In the genomic region with DNA sequence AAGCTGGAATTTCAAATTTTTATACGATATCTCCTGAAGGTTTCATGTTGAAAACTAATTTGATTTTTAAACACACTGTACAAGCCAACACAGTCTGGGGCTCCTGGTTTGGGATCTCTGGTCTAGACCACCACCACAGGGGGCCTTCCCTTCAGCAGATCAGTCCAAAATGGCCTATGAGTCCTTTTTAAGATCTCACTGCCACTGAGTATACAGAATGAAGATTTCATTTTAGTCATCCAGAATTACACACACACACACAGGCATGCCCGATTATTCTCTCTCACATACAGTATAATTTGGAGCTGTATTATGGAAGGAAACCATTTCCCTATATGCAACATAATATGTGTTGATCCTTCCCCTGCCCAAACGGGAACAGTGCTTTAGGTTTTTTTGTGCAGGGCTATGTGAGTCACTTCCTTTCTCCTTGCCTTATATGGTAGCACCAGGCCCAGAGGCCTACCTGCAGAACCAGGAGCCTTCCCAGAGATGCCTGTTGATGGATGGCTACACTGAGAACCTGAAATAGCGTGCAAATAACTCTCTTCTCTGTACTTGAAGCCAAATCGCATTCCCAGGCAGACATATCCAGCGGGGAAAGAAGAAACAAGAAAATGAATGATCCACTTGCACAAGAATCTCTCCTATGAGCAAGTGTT, we compare ENCODE assay signal across 9 cellular contexts. TPM values are rescaled to one million over a fixed set of nuclear protein-coding genes. Genes with fewer than 3 reads are reported as not detected.
DNase-seq lines count a peak whose midpoint lies in the region; ATAC-seq and TF ChIP-seq lines count a peak whose summit lies in the region.
"Had no signal": no experiment of that assay in that cellular context is flagged by ENCODE, and none has a peak within 500 bp of the region (broad histone marks: within the 10 kb centered on the region; RNA-seq: fewer than 3 reads in every experiment).

No MANE protein-coding gene starts in this region.

- H3K27ac ChIP-seq in RWPE1 (no peak overlapping the region), heart left ventricle (peak overlapping the region in 2 of 12 donors; percentile 19 to 54), upper lobe of right lung (no peak overlapping the region)

- CTCF ChIA-PET in RWPE1 (lab: Yijun Ruan, JAX), result interaction anchor here (0.8 kb wide), 1 partner anchor 89 kb away, joined by 3 read pairs; no protein-coding TSS in a partner anchor

- POLR2A ChIA-PET in RWPE1 (lab: Yijun Ruan, JAX; ENCODE audit: low non-redundant PET), result no interaction called here

- peaks cover 0 to 31% (median 0%) of the 10 kb centered on the region in 12 donors for H3K4me1 ChIP-seq in heart left ventricle
- H3K4me1 ChIP-seq in upper lobe of right lung, result peaks cover 2% of the 10 kb centered on the region

- peak; percentile 4 for DNase-seq in stimulated activated CD8-positive, alpha-beta memory T cell treated with anti-CD3 and anti-CD28 coated beads, Interleukin-12 subunit alpha, Interleukin-12 subunit beta, amount 100 ng/mL, for 1 hour (ENCODE audit: low read depth)
- no peak for DNase-seq in stimulated activated CD8-positive, alpha-beta memory T cell treated with anti-CD3 and anti-CD28 coated beads, Interleukin-4, amount 100 ng/mL, for 48 hours
- DNase-seq in RWPE1 (ENCODE audit: low spot score) (peak; percentile 43), heart left ventricle (no peak), upper lobe of right lung (no peak), C1 segment of cervical spinal cord (lab: John Stamatoyannopoulos, UW) (no peak), LoVo (ENCODE audit: low spot score) (no peak), D341Med (ENCODE audit: low spot score) (no peak)
- DNase-seq: nucleus accumbens had no signal

- no peak for TF ChIP-seq CTCF in RWPE1 (conservative IDR thresholded peaks at IDR 0.05; ENCODE audit: low read depth)
- no peak for TF ChIP-seq CTCF in heart left ventricle (IDR thresholded peaks at IDR 0.05)
- no peak for TF ChIP-seq CTCF in upper lobe of right lung (IDR thresholded peaks at IDR 0.05)

- H3K27me3 ChIP-seq in heart left ventricle (no peaks in the 10 kb centered on the region), upper lobe of right lung (no peaks in the 10 kb centered on the region)

- 65 to 79% (median 69%) methylated on average over 6 of the region's 6 CpGs for WGBS in heart left ventricle, 4 donors

- H3K36me3 ChIP-seq in heart left ventricle (no peaks in the 10 kb centered on the region), upper lobe of right lung (no peaks in the 10 kb centered on the region)

- intact Hi-C loops in heart left ventricle (cut with DNase I) (no loop called here), upper lobe of right lung (cut with DNase I) (no loop called here)

- no peak overlapping the region for H3K4me3 ChIP-seq in heart left ventricle
- no peak overlapping the region for H3K4me3 ChIP-seq in upper lobe of right lung

- ATAC-seq in heart left ventricle (peak in 3 of 4 donors; percentile 50 to 65 (median 56)), upper lobe of right lung (peak; percentile 84)

- no peak for TF ChIP-seq POLR2A in heart left ventricle (IDR thresholded peaks at IDR 0.05)

- no peaks in the 10 kb centered on the region for H3K9me3 ChIP-seq in heart left ventricle
- no peaks in the 10 kb centered on the region for H3K9me3 ChIP-seq in upper lobe of right lung

RNA-seq across cellular contexts. Expression of a gene that starts 28.1 kb away (rescaled TPM):
- total RNA-seq in heart left ventricle (100 to 1,000 TPM; 247 to 373 (median 302) TPM), upper lobe of right lung (215 TPM)
- 100 to 1,000 TPM in 1 of 2 donors, 10 to 100 TPM in 1; 59.9 to 247 TPM for polyA plus RNA-seq in heart left ventricle

Comparison
In these comparisons a context has a peak if more than half of its experiments do, and no peak if none do; other contexts are left out.
1. DNase-seq: peak in stimulated activated CD8-positive, alpha-beta memory T cell treated with anti-CD3 and anti-CD28 coated beads, Interleukin-12 subunit alpha, Interleukin-12 subunit beta, amount 100 ng/mL, for 1 hour (single experiment) and RWPE1 (single experiment); none in stimulated activated CD8-positive, alpha-beta memory T cell treated with anti-CD3 and anti-CD28 coated beads, Interleukin-4, amount 100 ng/mL, for 48 hours (single experiment), heart left ventricle (0 of 5), upper lobe of right lung (single experiment), C1 segment of cervical spinal cord (0 of 14), LoVo (single experiment) and D341Med (single experiment).